In genomic region chr17:28777178-28777577, GRCh38 we compare ENCODE assay signal across 2 cellular contexts.
TF ChIP-seq lines count a peak whose summit lies in the region.

No MANE protein-coding gene starts in this region.

TF ChIP-seq in A549, 52 proteins besides CTCF, POLR2A, EP300 and RAD21 (continued from another document):
- TF ChIP-seq REST (IDR thresholded peaks at IDR 0.05) (no peak), GATA3 (IDR thresholded peaks at IDR 0.05; ENCODE audit: borderline replicate concordance) (no peak), CHD4 (IDR thresholded peaks at IDR 0.05; ENCODE audit: borderline replicate concordance) (no peak), FOSL2 (IDR thresholded peaks at IDR 0.05) (no peak), FOSL2 (CRISPR knock-in tag; IDR thresholded peaks at IDR 0.05) (no peak), JUNB (IDR thresholded peaks at IDR 0.05) (no peak), CHD2 (IDR thresholded peaks at IDR 0.05; ENCODE audit: low read length, partially characterized antibody) (no peak), ZC3H11A (IDR thresholded peaks at IDR 0.05) (no peak), HMGXB4 (CRISPR knock-in tag; IDR thresholded peaks at IDR 0.05; ENCODE audit: borderline replicate concordance) (no peak)

TF ChIP-seq in WTC11, 78 proteins besides CTCF, POLR2A, EP300 and RAD21 (continued from another document):
- no peak for TF ChIP-seq GRHL2 (CRISPR knock-in tag; IDR thresholded peaks at IDR 0.05; ENCODE audit: insufficient replicate concordance, severe bottlenecking)
- no peak for TF ChIP-seq ETV6 (CRISPR knock-in tag; IDR thresholded peaks at IDR 0.05)
- TF ChIP-seq MXD4 (CRISPR knock-in tag; IDR thresholded peaks at IDR 0.05; ENCODE audit: borderline replicate concordance): no peak
- TF ChIP-seq KAT7 (CRISPR knock-in tag; IDR thresholded peaks at IDR 0.05; ENCODE audit: borderline replicate concordance): no peak
- no peak for TF ChIP-seq NFATC4 (CRISPR knock-in tag; IDR thresholded peaks at IDR 0.05)
- TF ChIP-seq FOXJ3 (CRISPR knock-in tag; IDR thresholded peaks at IDR 0.05; ENCODE audit: borderline replicate concordance): no peak
- no peak for TF ChIP-seq ZNF423 (CRISPR knock-in tag; IDR thresholded peaks at IDR 0.05)
- no peak for TF ChIP-seq CDX4 (CRISPR knock-in tag; IDR thresholded peaks at IDR 0.05; ENCODE audit: borderline replicate concordance)
- no peak for TF ChIP-seq CBFB (CRISPR knock-in tag; IDR thresholded peaks at IDR 0.05; ENCODE audit: low read depth)
- no peak for TF ChIP-seq MAX (CRISPR knock-in tag; IDR thresholded peaks at IDR 0.05)
- no peak for TF ChIP-seq GTF2I (CRISPR knock-in tag; conservative IDR thresholded peaks at IDR 0.05)
- no peak for TF ChIP-seq TEAD4 (CRISPR knock-in tag; IDR thresholded peaks at IDR 0.05)
